ENCODE assay signal across 8 cellular contexts in the genomic region with DNA sequence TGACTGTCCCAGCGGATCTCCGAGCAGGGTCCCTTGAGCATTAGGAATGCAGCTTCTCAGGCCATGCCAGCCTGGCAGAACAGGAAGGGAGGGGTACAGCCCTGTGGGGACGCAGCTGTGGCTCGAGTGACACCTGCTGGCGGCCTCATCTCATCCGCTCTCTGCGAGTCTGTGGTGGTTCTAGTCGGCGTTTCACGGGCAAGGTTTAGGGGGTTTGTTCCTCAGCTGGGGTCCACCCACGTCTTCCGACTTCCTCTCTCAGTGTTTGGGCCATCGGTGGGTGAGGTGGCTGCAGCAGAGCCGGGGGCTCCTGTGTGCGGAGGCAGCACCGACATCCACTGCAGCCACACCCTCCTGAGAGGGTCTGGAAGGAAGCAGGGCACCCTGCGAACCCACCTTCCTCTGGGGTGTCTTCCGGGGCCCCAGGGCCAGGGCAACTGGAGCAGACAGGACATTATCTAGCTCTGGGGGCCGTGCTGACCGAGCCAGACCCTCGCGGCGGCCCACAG. TPM values are rescaled to one million over a fixed set of nuclear protein-coding genes. Genes with fewer than 3 reads are reported as not detected.
DNase-seq lines count a peak whose midpoint lies in the region; ATAC-seq, FAIRE-seq and TF ChIP-seq lines count a peak whose summit lies in the region.

No MANE protein-coding gene starts in this region.

- no peak for TF ChIP-seq EP300 in stomach (IDR thresholded peaks at IDR 0.05)

- peaks cover 18% of the 10 kb centered on the region for H3K4me1 ChIP-seq in CD8-positive, alpha-beta memory T cell (ENCODE audit: insufficient read depth, low read length)
- peaks cover 12 to 18% (median 17%) of the 10 kb centered on the region in 4 donors for H3K4me1 ChIP-seq in stomach

- no peaks in the 10 kb centered on the region for H3K36me3 ChIP-seq in CD8-positive, alpha-beta memory T cell (ENCODE audit: insufficient read depth, low read length)
- H3K36me3 ChIP-seq in stomach, result no peaks in the 10 kb centered on the region

- CTCF ChIA-PET in CD8-positive, alpha-beta memory T cell (lab: Charles Lee), result interaction anchor here (0.7 to 3.6 kb wide), 45 partner anchors 9 to 1071 kb away, joined by 3 to 30 read pairs (median 4); partner anchors contain the start of genes C16orf95, FBXO31 and KLHDC4

- H3K27me3 Mint-ChIP-seq in CD8-positive, alpha-beta memory T cell, result peaks cover 13 to 14% of the 10 kb centered on the region in 2 donors
- H3K27me3 Mint-ChIP-seq in neural crest cell (ENCODE audit: low read depth), result peaks cover 33% of the 10 kb centered on the region

- H3K9me3 Mint-ChIP-seq in CD8-positive, alpha-beta memory T cell, result peaks cover under 1 to 13% (median 6%) of the 10 kb centered on the region in 5 donors
- H3K9me3 Mint-ChIP-seq in neural crest cell, result peaks cover 6% of the 10 kb centered on the region

- H3K36me3 Mint-ChIP-seq in CD8-positive, alpha-beta memory T cell, result peaks cover 0 to 13% (median 0%) of the 10 kb centered on the region in 3 donors
- no peaks in the 10 kb centered on the region for H3K36me3 Mint-ChIP-seq in neural crest cell (ENCODE audit: low read depth)

- peak overlapping the region; percentile 61 for H3K4me3 ChIP-seq in CD8-positive, alpha-beta memory T cell (ENCODE audit: low read length)
- H3K4me3 ChIP-seq in HL-60 (replicated peaks; ENCODE audit: insufficient read depth, low read length) (0 out of 2 replicates have a peak overlapping the region, but pooled peaks have one; percentile 9), stomach (peak overlapping the region; percentile 5 to 39 (median 20))

- H3K27ac ChIP-seq in CD8-positive, alpha-beta memory T cell (ENCODE audit: low read depth, low read length), result no peak overlapping the region
- H3K27ac ChIP-seq in HL-60 (replicated peaks) (no peak overlapping the region), stomach (no peak overlapping the region)

- TF ChIP-seq CTCF in HL-60 (IDR thresholded peaks at IDR 0.05; ENCODE audit: insufficient read depth, low read length) (peak; percentile 27), neural crest cell (conservative IDR thresholded peaks at IDR 0.05) (peak; percentile 61), stomach (IDR thresholded peaks at IDR 0.05) (peak in 4 of 7 experiments; percentile 19 to 37 (median 32))

- no peak for TF ChIP-seq POLR2A in stomach (IDR thresholded peaks at IDR 0.05)

- H3K27ac Mint-ChIP-seq in CD8-positive, alpha-beta memory T cell, result peak overlapping the region; percentile 83 to 98 (median 88)
- no peak overlapping the region for H3K27ac Mint-ChIP-seq in neural crest cell (ENCODE audit: unreplicated experiment)

- H3K9me3 ChIP-seq in CD8-positive, alpha-beta memory T cell (ENCODE audit: low read length), result no peaks in the 10 kb centered on the region
- H3K9me3 ChIP-seq in stomach, result peaks cover 0 to 9% (median 9%) of the 10 kb centered on the region in 4 donors

- DNase-seq in CD8-positive, alpha-beta memory T cell, result peak; percentile 52 to 81 (median 64)
- peak; percentile 11 to 52 for DNase-seq in HL-60 (ENCODE audit: low read depth in 1 of 2, low spot score in 1 of 2)
- DNase-seq in RCC 7860 (ENCODE audit: low spot score), result peak; percentile 37
- DNase-seq in activated T-cell treated with anti-CD3 and anti-CD28 coated beads, Interleukin-2, amount 50 U/mL, for 48 hours, result peak; percentile 82 to 86
- DNase-seq in fibroblast of gingiva (ENCODE audit: low read depth), result peak; percentile 31
- DNase-seq in neural crest cell (ENCODE audit: low read depth, low spot score), result peak; percentile 55
- peak; percentile 59 for DNase-seq in stomach

- FAIRE-seq in RCC 7860 (lab: Jason Lieb, UNC), result no peak

- peaks cover 9 to 19% (median 15%) of the 10 kb centered on the region in 3 donors for H3K4me1 Mint-ChIP-seq in CD8-positive, alpha-beta memory T cell
- H3K4me1 Mint-ChIP-seq in neural crest cell, result peaks cover 12% of the 10 kb centered on the region

- peak overlapping the region; percentile 69 to 92 (median 88) for H3K4me3 Mint-ChIP-seq in CD8-positive, alpha-beta memory T cell
- no peak overlapping the region for H3K4me3 Mint-ChIP-seq in neural crest cell

- POLR2A ChIA-PET in CD8-positive, alpha-beta memory T cell (lab: Charles Lee), result interaction anchor here (0.9 kb wide), 1 partner anchor 252 kb away, joined by 4 read pairs; the partner anchor contains the start of gene FBXO31

- intact Hi-C loops in stomach (cut with DNase I; ENCODE audit: low total_unique reads), result loop anchor here (10.0 kb wide), 1 partner anchor 221 kb away; no protein-coding TSS in a partner anchor

- ATAC-seq in GM18907 (IDR thresholded peaks at IDR 0.05; ENCODE audit: unreplicated experiment), result no peak

- WGBS in stomach, 5 donors, result 5 to 18% (median 15%) methylated on average over 11 to 23 of the region's 23 CpGs

- no peaks in the 10 kb centered on the region for H3K27me3 ChIP-seq in CD8-positive, alpha-beta memory T cell (ENCODE audit: insufficient read depth, low read length, poor library complexity, severe bottlenecking)
- H3K27me3 ChIP-seq in HL-60 (ENCODE audit: insufficient read depth, poor library complexity, severe bottlenecking) (no peaks in the 10 kb centered on the region), stomach (peaks cover 0 to 33% (median 8%) of the 10 kb centered on the region in 3 donors)

RNA-seq across cellular contexts. Expression of gene JPH3, which starts 33.3 kb away (rescaled TPM):
- total RNA-seq in CD8-positive, alpha-beta memory T cell, result not detected
- not detected for polyA plus RNA-seq in CD8-positive, alpha-beta memory T cell
- total RNA-seq in neural crest cell (9.1 and 9.5 TPM in 2 replicates), stomach (1 to 10 TPM in 1 of 5 donors, under 1 TPM in 2, not detected in 2; 0.58 to 1.3 (median 0.73) TPM)
- 1 to 10 TPM in 1 of 3 donors, under 1 TPM in 2; 0.31 to 1.3 (median 0.46) TPM for polyA plus RNA-seq in stomach

Comparison
In these comparisons a context has a peak if more than half of its experiments do, and no peak if none do; other contexts are left out.
1. DNase-seq: peak in every context shown above with its lines; median percentile 84 in activated T-cell treated with anti-CD3 and anti-CD28 coated beads, Interleukin-2, amount 50 U/mL, for 48 hours; 64 in CD8-positive, alpha-beta memory T cell; 59 in stomach; 55 in neural crest cell; 37 in RCC 7860; 32 in HL-60; 31 in fibroblast of gingiva.
2. H3K4me3 ChIP-seq: peak in every context shown above with its lines; median percentile 61 in CD8-positive, alpha-beta memory T cell; 20 in stomach; 9 in HL-60.